Comparison of ENCODE assay signal across 14 cellular contexts in the genomic region with DNA sequence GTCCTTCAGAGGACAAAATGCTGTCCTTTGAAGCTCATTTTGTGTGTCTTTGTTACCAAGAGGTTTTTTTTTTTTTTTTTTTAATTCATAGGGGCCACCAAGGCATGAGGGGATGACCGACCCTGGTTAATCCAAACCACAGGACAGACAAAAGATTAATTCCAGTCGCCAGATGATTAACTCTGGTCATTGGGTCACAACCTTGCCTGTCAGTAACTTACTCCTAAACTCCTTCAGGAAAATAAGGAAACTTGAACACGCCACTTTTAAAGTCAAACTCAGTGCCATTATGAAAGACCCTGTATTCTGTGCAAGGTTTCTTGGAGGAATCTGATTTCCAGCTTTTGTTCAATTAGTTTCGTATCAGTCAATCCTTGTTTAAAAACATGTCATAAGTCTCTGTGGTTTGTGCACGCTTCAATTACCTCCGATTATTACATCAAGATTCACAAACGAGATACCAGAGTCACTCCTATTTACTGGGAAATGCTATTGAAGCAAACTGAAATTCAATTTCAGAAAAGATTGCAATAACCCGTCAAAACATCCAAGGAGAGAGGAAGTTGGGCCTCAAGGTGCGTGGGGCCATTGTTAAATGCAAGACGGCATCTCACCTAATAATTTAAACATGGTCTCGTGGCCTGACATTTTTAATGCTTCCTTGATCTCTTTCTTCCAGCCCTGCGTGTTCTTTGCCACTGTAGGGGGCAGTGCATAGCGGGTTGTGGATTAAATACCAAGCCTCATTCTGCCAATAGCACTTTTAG. TPM values are rescaled to one million over a fixed set of nuclear protein-coding genes. Genes with fewer than 3 reads are reported as not detected.
DNase-seq lines count a peak whose midpoint lies in the region; ATAC-seq, FAIRE-seq and TF ChIP-seq lines count a peak whose summit lies in the region.
"Had no signal": no experiment of that assay in that cellular context is flagged by ENCODE, and none has a peak within 500 bp of the region (broad histone marks: within the 10 kb centered on the region; RNA-seq: fewer than 3 reads in every experiment).

No MANE protein-coding gene starts in this region.

- H3K9me3 ChIP-seq in SK-N-MC (ENCODE audit: low read depth, low read length) (no peaks in the 10 kb centered on the region), Peyer's patch (no peaks in the 10 kb centered on the region)

- no peaks in the 10 kb centered on the region for H3K4me1 ChIP-seq in Peyer's patch

- FAIRE-seq in GM12892 (lab: Jason Lieb, UNC): peak; percentile 9

- no peaks in the 10 kb centered on the region for H3K36me3 ChIP-seq in SK-N-MC (ENCODE audit: insufficient read depth, low read length)
- no peaks in the 10 kb centered on the region for H3K36me3 ChIP-seq in Peyer's patch

- H3K4me3 ChIP-seq in SK-N-MC (peak overlapping the region; percentile 57), Peyer's patch (no peak overlapping the region)

- H3K27me3 ChIP-seq in Peyer's patch: no peaks in the 10 kb centered on the region

- H3K27ac ChIP-seq in SK-N-MC (peak overlapping the region; percentile 78), Peyer's patch (no peak overlapping the region)

- ATAC-seq in HG03025 (IDR thresholded peaks at IDR 0.05; ENCODE audit: low FRiP score, unreplicated experiment): no peak
- ATAC-seq: activated CD4-positive, alpha-beta T cell treated with anti-CD3 and anti-CD28 coated beads for 36 hours had no signal

- no peak for DNase-seq in GM12892 (ENCODE audit: insufficient read length)
- DNase-seq in SK-N-MC (ENCODE audit: low read depth, low spot score): no peak
- DNase-seq in glomerular visceral epithelial cell (ENCODE audit: extremely low spot score): peak; percentile 30
- peak; percentile 42 for DNase-seq in renal cortical epithelial cell (ENCODE audit: low read depth)
- no peak for DNase-seq in activated CD4-positive, alpha-beta T cell treated with anti-CD3 and anti-CD28 coated beads for 4 hours
- DNase-seq in Peyer's patch: no peak
- DNase-seq in NCI-H510A (lab: John Stamatoyannopoulos, UW): no peak
- DNase-seq: activated CD4-positive, alpha-beta T cell treated with anti-CD3 and anti-CD28 coated beads for 36 hours; dermis blood vessel endothelial cell; NCI-H1048; NCI-H510A treated with DMSO at 0.1 percent for 48 hours; stimulated activated CD4-positive, alpha-beta T cell treated with anti-CD3 and anti-CD28 coated beads, Interleukin-12 subunit alpha, Interleukin-12 subunit beta, amount 100 ng/mL, for 4 hours; stimulated activated CD8-positive, alpha-beta memory T cell treated with anti-CD3 and anti-CD28 coated beads, Interleukin-4, amount 100 ng/mL, for 48 hours had no signal

- H3K9ac ChIP-seq in SK-N-MC (ENCODE audit: insufficient read length): no peak overlapping the region

- TF ChIP-seq CTCF in Peyer's patch (IDR thresholded peaks at IDR 0.05): no peak

- TF ChIP-seq POLR2A in GM12892 (IDR thresholded peaks at IDR 0.05; ENCODE audit: low read depth, low read length) (no peak), Peyer's patch (IDR thresholded peaks at IDR 0.05) (no peak)

RNA-seq across cellular contexts. Expression of a gene that starts 44.0 kb away (rescaled TPM):
- polyA plus RNA-seq in GM12892 (2012; ENCODE audit: missing spikeins): not detected
- total RNA-seq in renal cortical epithelial cell: 52.3 and 281 TPM in 2 replicates
- total RNA-seq in Peyer's patch: 10 to 100 TPM; 17.7 to 47.0 (median 21.0) TPM

Comparison
In these comparisons a context has a peak if more than half of its experiments do, and no peak if none do; other contexts are left out.
1. DNase-seq: peak in glomerular visceral epithelial cell (single experiment) and renal cortical epithelial cell (single experiment); none in GM12892 (single experiment), SK-N-MC (single experiment), activated CD4-positive, alpha-beta T cell treated with anti-CD3 and anti-CD28 coated beads for 4 hours (0 of 2), Peyer's patch (0 of 3) and NCI-H510A (single experiment).